ENCODE assay signal across 1 cellular context in the genomic region with DNA sequence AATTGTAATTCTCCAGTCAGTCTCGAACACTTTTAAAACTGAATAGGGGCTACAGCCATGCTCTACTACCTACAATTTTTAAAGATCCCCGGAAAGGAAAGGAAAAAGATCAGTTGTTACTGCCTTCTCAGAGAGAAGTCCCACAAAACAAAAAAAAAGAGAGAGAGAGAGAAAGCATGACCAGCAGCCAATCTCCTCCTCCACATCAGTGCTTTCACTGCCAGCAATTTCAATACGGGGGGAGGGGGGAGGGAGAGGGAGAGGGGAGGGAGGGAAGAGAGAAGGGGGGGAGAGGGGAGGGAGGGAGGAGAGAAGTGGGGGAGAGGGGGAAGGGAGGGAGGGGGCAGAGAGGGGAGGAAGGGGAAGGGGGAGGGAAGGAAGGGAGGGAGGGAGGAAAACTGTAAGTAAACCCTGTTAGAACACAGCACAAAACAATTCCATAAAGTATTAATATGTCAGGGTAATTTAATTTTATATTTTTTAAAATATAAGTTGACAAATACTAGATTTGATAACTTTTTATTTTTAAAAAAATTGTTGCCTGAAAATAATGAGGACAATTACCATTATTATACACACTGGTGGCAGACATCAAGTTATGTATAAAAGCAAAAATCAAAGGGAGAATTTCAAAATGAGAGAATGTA.
TF ChIP-seq lines count a peak whose summit lies in the region.

No MANE protein-coding gene starts in this region.

TF ChIP-seq in GM23338, 12 proteins besides CTCF, POLR2A, EP300 and RAD21:
- TF ChIP-seq ZNF462 (CRISPR knock-in tag; IDR thresholded peaks at IDR 0.05) (no peak), ZNF114 (CRISPR knock-in tag; IDR thresholded peaks at IDR 0.05) (no peak), CREB1 (CRISPR knock-in tag; IDR thresholded peaks at IDR 0.05; ENCODE audit: low read depth) (no peak), EZH2 (IDR thresholded peaks at IDR 0.05; ENCODE audit: low read depth, unreplicated experiment) (no peak), JUNB (IDR thresholded peaks at IDR 0.05; ENCODE audit: unreplicated experiment) (no peak), EZH2phosphoT487 (IDR thresholded peaks at IDR 0.05; ENCODE audit: unreplicated experiment) (no peak), ZNF331 (CRISPR knock-in tag; IDR thresholded peaks at IDR 0.05; ENCODE audit: low read depth) (no peak), STAT1 (IDR thresholded peaks at IDR 0.05; ENCODE audit: unreplicated experiment) (no peak), NANOG (IDR thresholded peaks at IDR 0.05; ENCODE audit: borderline replicate concordance) (no peak), POLR2AphosphoS5 (IDR thresholded peaks at IDR 0.05; ENCODE audit: low read depth) (no peak)
- TF ChIP-seq, protein P1, sequence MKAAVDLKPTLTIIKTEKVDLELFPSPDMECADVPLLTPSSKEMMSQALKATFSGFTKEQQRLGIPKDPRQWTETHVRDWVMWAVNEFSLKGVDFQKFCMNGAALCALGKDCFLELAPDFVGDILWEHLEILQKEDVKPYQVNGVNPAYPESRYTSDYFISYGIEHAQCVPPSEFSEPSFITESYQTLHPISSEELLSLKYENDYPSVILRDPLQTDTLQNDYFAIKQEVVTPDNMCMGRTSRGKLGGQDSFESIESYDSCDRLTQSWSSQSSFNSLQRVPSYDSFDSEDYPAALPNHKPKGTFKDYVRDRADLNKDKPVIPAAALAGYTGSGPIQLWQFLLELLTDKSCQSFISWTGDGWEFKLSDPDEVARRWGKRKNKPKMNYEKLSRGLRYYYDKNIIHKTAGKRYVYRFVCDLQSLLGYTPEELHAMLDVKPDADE (IDR thresholded peaks at IDR 0.05) = no peak
- TF ChIP-seq, protein P2, sequence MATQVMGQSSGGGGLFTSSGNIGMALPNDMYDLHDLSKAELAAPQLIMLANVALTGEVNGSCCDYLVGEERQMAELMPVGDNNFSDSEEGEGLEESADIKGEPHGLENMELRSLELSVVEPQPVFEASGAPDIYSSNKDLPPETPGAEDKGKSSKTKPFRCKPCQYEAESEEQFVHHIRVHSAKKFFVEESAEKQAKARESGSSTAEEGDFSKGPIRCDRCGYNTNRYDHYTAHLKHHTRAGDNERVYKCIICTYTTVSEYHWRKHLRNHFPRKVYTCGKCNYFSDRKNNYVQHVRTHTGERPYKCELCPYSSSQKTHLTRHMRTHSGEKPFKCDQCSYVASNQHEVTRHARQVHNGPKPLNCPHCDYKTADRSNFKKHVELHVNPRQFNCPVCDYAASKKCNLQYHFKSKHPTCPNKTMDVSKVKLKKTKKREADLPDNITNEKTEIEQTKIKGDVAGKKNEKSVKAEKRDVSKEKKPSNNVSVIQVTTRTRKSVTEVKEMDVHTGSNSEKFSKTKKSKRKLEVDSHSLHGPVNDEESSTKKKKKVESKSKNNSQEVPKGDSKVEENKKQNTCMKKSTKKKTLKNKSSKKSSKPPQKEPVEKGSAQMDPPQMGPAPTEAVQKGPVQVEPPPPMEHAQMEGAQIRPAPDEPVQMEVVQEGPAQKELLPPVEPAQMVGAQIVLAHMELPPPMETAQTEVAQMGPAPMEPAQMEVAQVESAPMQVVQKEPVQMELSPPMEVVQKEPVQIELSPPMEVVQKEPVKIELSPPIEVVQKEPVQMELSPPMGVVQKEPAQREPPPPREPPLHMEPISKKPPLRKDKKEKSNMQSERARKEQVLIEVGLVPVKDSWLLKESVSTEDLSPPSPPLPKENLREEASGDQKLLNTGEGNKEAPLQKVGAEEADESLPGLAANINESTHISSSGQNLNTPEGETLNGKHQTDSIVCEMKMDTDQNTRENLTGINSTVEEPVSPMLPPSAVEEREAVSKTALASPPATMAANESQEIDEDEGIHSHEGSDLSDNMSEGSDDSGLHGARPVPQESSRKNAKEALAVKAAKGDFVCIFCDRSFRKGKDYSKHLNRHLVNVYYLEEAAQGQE (IDR thresholded peaks at IDR 0.05; ENCODE audit: unreplicated experiment) = no peak
TF ChIP-seq in GM23338: peak in this region for 0.
